Comparison of ENCODE assay signal across 21 cellular contexts in genomic region chr14:105028251-105028927, GRCh38. TPM values are rescaled to one million over a fixed set of nuclear protein-coding genes. Genes with fewer than 3 reads are reported as not detected.
A peak's percentile ranks its signal among the peaks of the same experiment; 100 is the strongest.
DNase-seq lines count a peak whose midpoint lies in the region; ATAC-seq, FAIRE-seq and TF ChIP-seq lines count a peak whose summit lies in the region.
"Had no signal": no experiment of that assay in that cellular context is flagged by ENCODE, and none has a peak within 500 bp of the region (broad histone marks: within the 10 kb centered on the region; RNA-seq: fewer than 3 reads in every experiment).

No MANE protein-coding gene starts in this region.

- CTCF ChIA-PET in SK-N-SH (lab: Yijun Ruan, JAX), result interaction anchor here (0.8 to 6.6 kb wide), 6 partner anchors 11 to 133 kb away, joined by 3 to 63 read pairs (median 4); no protein-coding TSS in a partner anchor

- peaks cover 49% of the 10 kb centered on the region for H3F3A ChIP-seq in SK-N-SH (replicated peaks; ENCODE audit: insufficient read depth)

- no peaks in the 10 kb centered on the region for H3K9me2 ChIP-seq in SK-N-SH

- TF ChIP-seq RAD21 in SK-N-SH (IDR thresholded peaks at IDR 0.05; ENCODE audit: low read length), result no peak

- H3K9ac ChIP-seq in SK-N-SH, result peak overlapping the region; percentile 7; the same call in 1 of the 2 replicates
- H3K9ac ChIP-seq: BLaER1 had no signal

- no peaks in the 10 kb centered on the region for H3K79me2 ChIP-seq in SK-N-SH (ENCODE audit: insufficient read depth)

- no peak overlapping the region for H3K4me3 ChIP-seq in SK-N-SH (ENCODE audit: low read depth in 2 of 2, low read length in 1 of 2)
- H3K4me3 ChIP-seq: BLaER1, coronary artery, gastrocnemius medialis, ovary, stomach had no signal

- H2AFZ ChIP-seq in SK-N-SH (ENCODE audit: low read depth), result no peak overlapping the region

- H3K4me2 ChIP-seq in SK-N-SH, result no peak overlapping the region

- peak; percentile 94 for FAIRE-seq in H54 (lab: Jason Lieb, UNC)
- FAIRE-seq: endometrium had no signal

- no peak for TF ChIP-seq CTCF in SK-N-SH (IDR thresholded peaks at IDR 0.05)

- peaks cover 11 to 21% of the 10 kb centered on the region in 2 experiments; a peak in 2 of 4 replicates for H3K4me1 ChIP-seq in SK-N-SH (ENCODE audit: control insufficient read depth in 1 of 2, insufficient read depth in 2 of 2, low read depth in 1 of 2, low read length in 1 of 2)
- H3K4me1 ChIP-seq: gastrocnemius medialis had no signal

- no peak for TF ChIP-seq EP300 in SK-N-SH (IDR thresholded peaks at IDR 0.05; ENCODE audit: borderline replicate concordance in 1 of 2, low read depth in 1 of 2, low read length in 1 of 2)

- POLR2A ChIA-PET in SK-N-SH (lab: Yijun Ruan, JAX), result no interaction called here

- H3K27me3 ChIP-seq in SK-N-SH (ENCODE audit: insufficient read depth), result no peaks in the 10 kb centered on the region
- H3K27me3 ChIP-seq: ovary, stomach had no signal

- DNase-seq in H54 (ENCODE audit: insufficient read length, low spot score) (peak; percentile 71), SK-N-SH (no peak), Kasumi-1 (lab: John Stamatoyannopoulos, UW) (no peak), NCI-H1417 treated with DMSO at 0.1 percent for 48 hours (lab: John Stamatoyannopoulos, UW) (no peak)
- DNase-seq in activated CD4-positive, alpha-beta T cell treated with anti-CD3 and anti-CD28 coated beads for 48 hours, result no peak
- DNase-seq: activated CD4-positive, alpha-beta memory T cell treated with anti-CD3 and anti-CD28 coated beads, Interleukin-2, amount 10 ng/mL, durations not matched to agents 7 days and 5 days; activated T-cell treated with anti-CD3 and anti-CD28 coated beads, Interleukin-2, amount 50 U/mL, for 24 hours; gastrocnemius medialis; naive B cell; NCI-H1048; NCI-H2029 treated with DMSO at 0.1 percent for 48 hours; ovary; stimulated activated CD4-positive, alpha-beta T cell treated with anti-CD3 and anti-CD28 coated beads, Interleukin-2, amount 100 ng/mL, for 24 hours; stomach; T-cell had no signal

- no peaks in the 10 kb centered on the region for H3K36me3 ChIP-seq in SK-N-SH (replicated peaks in 1 of 2; ENCODE audit: control insufficient read depth in 1 of 2, insufficient read depth in 2 of 2, low read length in 1 of 2)
- H3K36me3 ChIP-seq: BLaER1, gastrocnemius medialis, ovary, stomach had no signal

- no peaks in the 10 kb centered on the region for H4K20me1 ChIP-seq in SK-N-SH (ENCODE audit: insufficient read depth)
- H4K20me1 ChIP-seq: BLaER1 had no signal

- H3K27ac ChIP-seq in SK-N-SH (ENCODE audit: low read depth in 2 of 2, low read length in 1 of 2), result peak overlapping the region in 1 of 2 experiments; percentile 99; a peak in 2 of 4 replicates
- H3K27ac ChIP-seq: BLaER1, coronary artery, gastrocnemius medialis, ovary had no signal

- TF ChIP-seq POLR2A in H54 (IDR thresholded peaks at IDR 0.05; ENCODE audit: low read depth, low read length), result no peak

- WGBS in SK-N-SH (ENCODE audit: low lambda C conversion rate), result 79% methylated on average over 12 of the region's 12 CpGs

- ATAC-seq in esophagus mucosa (peak; percentile 81), HG03280 (IDR thresholded peaks at IDR 0.05; ENCODE audit: unreplicated experiment) (no peak)
- ATAC-seq: gastrocnemius medialis, T-cell had no signal

- H3K9me3 ChIP-seq in SK-N-SH, result no peaks in the 10 kb centered on the region
- H3K9me3 ChIP-seq: gastrocnemius medialis, ovary, stomach had no signal

TF ChIP-seq in SK-N-SH, 30 proteins besides CTCF, POLR2A, EP300 and RAD21:
- TF ChIP-seq EZH2phosphoT487 (IDR thresholded peaks at IDR 0.05; ENCODE audit: borderline replicate concordance, low read depth), result no peak
- no peak for TF ChIP-seq RCOR1 (IDR thresholded peaks at IDR 0.05; ENCODE audit: low read length)
- TF ChIP-seq MXI1 (IDR thresholded peaks at IDR 0.05; ENCODE audit: low read depth, low read length), result no peak
- TF ChIP-seq SMC3 (IDR thresholded peaks at IDR 0.05; ENCODE audit: low read depth, low read length), result no peak
- no peak for TF ChIP-seq FOSL2 (IDR thresholded peaks at IDR 0.05; ENCODE audit: borderline replicate concordance, low read depth)
- no peak for TF ChIP-seq TCF12 (IDR thresholded peaks at IDR 0.05)
- no peak for TF ChIP-seq YY1 (IDR thresholded peaks at IDR 0.05; ENCODE audit: low read depth)
- no peak for TF ChIP-seq USF2 (IDR thresholded peaks at IDR 0.05; ENCODE audit: borderline replicate concordance, low read depth, low read length)
- TF ChIP-seq FOXJ3 (CRISPR knock-in tag; IDR thresholded peaks at IDR 0.05), result no peak
- no peak for TF ChIP-seq TEAD4 (IDR thresholded peaks at IDR 0.05; ENCODE audit: borderline replicate concordance, insufficient read depth)
- TF ChIP-seq MAX (IDR thresholded peaks at IDR 0.05; ENCODE audit: low read depth), result no peak
- TF ChIP-seq TAF1 (IDR thresholded peaks at IDR 0.05; ENCODE audit: borderline replicate concordance, low read depth, low read length), result no peak
- no peak for TF ChIP-seq MEF2A (IDR thresholded peaks at IDR 0.05; ENCODE audit: borderline replicate concordance, low read depth)
- TF ChIP-seq CHD2 (IDR thresholded peaks at IDR 0.05; ENCODE audit: low read length, partially characterized antibody), result no peak
- no peak for TF ChIP-seq GABPA (IDR thresholded peaks at IDR 0.05; ENCODE audit: low read depth)
- no peak for TF ChIP-seq ZBTB33 (IDR thresholded peaks at IDR 0.05; ENCODE audit: borderline replicate concordance, low read depth)
- no peak for TF ChIP-seq JUND (IDR thresholded peaks at IDR 0.05)
- no peak for TF ChIP-seq IRF3 (IDR thresholded peaks at IDR 0.05; ENCODE audit: low read depth, low read length)

RNA-seq across cellular contexts. Expression of gene CDCA4, which starts 7.5 kb away (rescaled TPM):
- 23.7 and 26.8 TPM in 2 replicates for polyA plus RNA-seq in SK-N-SH (2012; rRNA removed)
- polyA plus RNA-seq in SK-N-SH (2012; cell fraction: cytosol; rRNA removed), result 15.1 and 21.2 TPM in 2 replicates
- 15.7 and 19.5 TPM in 2 replicates for polyA plus RNA-seq in SK-N-SH (2012; cell fraction: nucleus; rRNA removed)
- 21.8 TPM for total RNA-seq in esophagus mucosa

RNA-seq across cellular contexts. Expression of gene GPR132, which starts 36.8 kb away (rescaled TPM):
- polyA plus RNA-seq in SK-N-SH (2012; rRNA removed), result 0.03 TPM in 1 of 2 replicates, not detected in the other
- 0.03 TPM in 1 of 2 replicates, not detected in the other for polyA plus RNA-seq in SK-N-SH (2012; cell fraction: cytosol; rRNA removed)
- 0.28 and 0.37 TPM in 2 replicates for polyA plus RNA-seq in SK-N-SH (2012; cell fraction: nucleus; rRNA removed)
- 0.36 TPM for total RNA-seq in esophagus mucosa
- total RNA-seq: NCI-H460 had no signal

RNA-seq across cellular contexts. Expression of gene CLBA1, which starts 42.8 kb away (rescaled TPM):
- polyA plus RNA-seq in SK-N-SH (2012; rRNA removed), result 18.5 and 21.4 TPM in 2 replicates
- polyA plus RNA-seq in SK-N-SH (2012; cell fraction: cytosol; rRNA removed), result 15.0 and 15.3 TPM in 2 replicates
- polyA plus RNA-seq in SK-N-SH (2012; cell fraction: nucleus; rRNA removed), result 72.4 and 86.2 TPM in 2 replicates
- total RNA-seq in esophagus mucosa, result 8.2 TPM

RNA-seq across cellular contexts. Expression of gene AHNAK2, which starts 50.2 kb away (rescaled TPM):
- 33.5 and 36.6 TPM in 2 replicates for polyA plus RNA-seq in SK-N-SH (2012; rRNA removed)
- polyA plus RNA-seq in SK-N-SH (2012; cell fraction: cytosol; rRNA removed), result 22.9 and 24.7 TPM in 2 replicates
- 70.6 and 92.7 TPM in 2 replicates for polyA plus RNA-seq in SK-N-SH (2012; cell fraction: nucleus; rRNA removed)
- 184 TPM for total RNA-seq in esophagus mucosa
- total RNA-seq: activated CD4-positive, alpha-beta memory T cell treated with anti-CD3 and anti-CD28 coated beads, Interleukin-2, amount 10 ng/mL, durations not matched to agents 7 days and 5 days had no signal
